10 cellular contexts compared by ENCODE assay signal in genomic region chr10:29689001-29689400, GRCh38. TPM values are rescaled to one million over a fixed set of nuclear protein-coding genes. Genes with fewer than 3 reads are reported as not detected.
DNase-seq lines count a peak whose midpoint lies in the region; ATAC-seq, FAIRE-seq and TF ChIP-seq lines count a peak whose summit lies in the region.
"Had no signal": no experiment of that assay in that cellular context is flagged by ENCODE, and none has a peak within 500 bp of the region (broad histone marks: within the 10 kb centered on the region; RNA-seq: fewer than 3 reads in every experiment).

No MANE protein-coding gene starts in this region.

- peak overlapping the region; percentile 20 to 89 for H3K27ac ChIP-seq in left lung
- H3K27ac ChIP-seq: PC-9 had no signal

- TF ChIP-seq CTCF in AG10803 (conservative IDR thresholded peaks at IDR 0.05; ENCODE audit: low read length) (no peak), left lung (IDR thresholded peaks at IDR 0.05) (no peak)

- H3K27me3 ChIP-seq in left lung: no peaks in the 10 kb centered on the region

- peaks cover 13 to 67% of the 10 kb centered on the region in 2 donors for H3K4me1 ChIP-seq in left lung

- H3K9me3 Mint-ChIP-seq in activated T-helper 17 cell treated with anti-CD3 and anti-CD28 coated beads, Interleukin-2, amount 50 U/mL, for 72 hours: no peaks in the 10 kb centered on the region

- intact Hi-C loops in left lung (cut with DNase I): no loop called here

- no peak for FAIRE-seq in HTR-8/SVneo (lab: Jason Lieb, UNC)

- H3K4me3 Mint-ChIP-seq in activated T-helper 17 cell treated with anti-CD3 and anti-CD28 coated beads, Interleukin-2, amount 50 U/mL, for 72 hours: peak overlapping the region; percentile 41

- no peaks in the 10 kb centered on the region for H3K9me3 ChIP-seq in left lung

- H3K4me3 ChIP-seq in AG10803 (ENCODE audit: low read length) (no peak overlapping the region), left lung (no peak overlapping the region)
- H3K4me3 ChIP-seq: PC-9 had no signal

- peaks cover 9% of the 10 kb centered on the region for H3K4me1 Mint-ChIP-seq in activated T-helper 17 cell treated with anti-CD3 and anti-CD28 coated beads, Interleukin-2, amount 50 U/mL, for 72 hours

- H3K36me3 ChIP-seq in left lung: peaks cover 0 to 5% of the 10 kb centered on the region in 2 donors

- peak; percentile 99 for ATAC-seq in activated T-helper 17 cell treated with anti-CD3 and anti-CD28 coated beads, Interleukin-2, amount 50 U/mL, for 72 hours (replicated peaks)
- peak; percentile 24 for ATAC-seq in left lung
- no peak for ATAC-seq in HG02981 (IDR thresholded peaks at IDR 0.05; ENCODE audit: unreplicated experiment)

- DNase-seq in AG10803 (ENCODE audit: low read depth) (peak; percentile 25), HTR-8/SVneo (ENCODE audit: insufficient read length, low spot score) (peak; percentile 47), left lung (no peak), NCI-H2081 (lab: John Stamatoyannopoulos, UW) (no peak), germinal center (ENCODE audit: low spot score) (no peak), erythroblast (lab: John Stamatoyannopoulos, UW) (no peak)
- DNase-seq: naive thymus-derived CD8-positive, alpha-beta T cell had no signal

- peaks cover 20% of the 10 kb centered on the region for H3K36me3 Mint-ChIP-seq in activated T-helper 17 cell treated with anti-CD3 and anti-CD28 coated beads, Interleukin-2, amount 50 U/mL, for 72 hours (ENCODE audit: low read depth)

- no peaks in the 10 kb centered on the region for H3K27me3 Mint-ChIP-seq in activated T-helper 17 cell treated with anti-CD3 and anti-CD28 coated beads, Interleukin-2, amount 50 U/mL, for 72 hours
- H3K27me3 Mint-ChIP-seq: naive thymus-derived CD8-positive, alpha-beta T cell had no signal

- no peak for TF ChIP-seq POLR2A in erythroblast (IDR thresholded peaks at IDR 0.05; ENCODE audit: low read length)

- no peak overlapping the region for H3K27ac Mint-ChIP-seq in activated T-helper 17 cell treated with anti-CD3 and anti-CD28 coated beads, Interleukin-2, amount 50 U/mL, for 72 hours

RNA-seq across cellular contexts. Expression of gene SVIL, which starts 54.2 kb away (rescaled TPM):
- total RNA-seq in activated T-helper 17 cell treated with anti-CD3 and anti-CD28 coated beads, Interleukin-2, amount 50 U/mL, for 72 hours: 10 to 100 TPM; 10.7 to 16.2 TPM
- 100 to 1,000 TPM in 1 of 2 donors, 10 to 100 TPM in 1; 73.7 to 103 TPM for total RNA-seq in left lung

Comparison
In these comparisons a context has a peak if more than half of its experiments do, and no peak if none do; other contexts are left out.
1. DNase-seq: peak in AG10803 (single experiment) and HTR-8/SVneo (single experiment); none in left lung (0 of 2), NCI-H2081 (0 of 2), germinal center (single experiment) and erythroblast (0 of 2).
2. RNA of gene SVIL, which starts 54.2 kb away (total RNA-seq): 73.7 to 103 TPM in left lung; 10.7 to 16.2 TPM in activated T-helper 17 cell treated with anti-CD3 and anti-CD28 coated beads, Interleukin-2, amount 50 U/mL, for 72 hours; every median in the first group is over 4 times any median in the second.